ENCODE assay signal across 8 cellular contexts in genomic region chr2:112582314-112582746, GRCh38. TPM values are rescaled to one million over a fixed set of nuclear protein-coding genes. Genes with fewer than 3 reads are reported as not detected.
DNase-seq lines count a peak whose midpoint lies in the region; FAIRE-seq and TF ChIP-seq lines count a peak whose summit lies in the region.

No MANE protein-coding gene starts in this region.

- intact Hi-C loops in activated CD4-positive, alpha-beta memory T cell treated with anti-CD3 and anti-CD28 coated beads for 36 hours (cut with micrococcal nuclease) = loop anchor here (1.0 to 5.0 kb wide), 4 partner anchors 65 to 527 kb away; partner anchors contain the start of genes SLC20A1, TMEM87B and ZC3H6

- H3K36me3 ChIP-seq in BE2C = no peaks in the 10 kb centered on the region
- peaks cover 3% of the 10 kb centered on the region for H3K36me3 ChIP-seq in fibroblast of lung (ENCODE audit: control insufficient read depth, insufficient read depth, low read length)

- H3K9me3 ChIP-seq in BE2C = no peaks in the 10 kb centered on the region
- H3K9me3 ChIP-seq in fibroblast of lung (ENCODE audit: control insufficient read depth, insufficient read depth, low read depth, low read length) = no peaks in the 10 kb centered on the region

- no peak overlapping the region for H2AFZ ChIP-seq in fibroblast of lung (ENCODE audit: low read length)

- no peak overlapping the region for H3K27ac Mint-ChIP-seq in activated CD4-positive, alpha-beta memory T cell treated with anti-CD3 and anti-CD28 coated beads for 36 hours

- H3K4me3 ChIP-seq in BE2C (ENCODE audit: low read depth, low read length) = no peak overlapping the region
- no peak overlapping the region for H3K4me3 ChIP-seq in fibroblast of lung (replicated peaks in 1 of 4; ENCODE audit: control extremely low read depth in 1 of 4, insufficient read depth in 1 of 4, low read depth in 3 of 4, low read length in 4 of 4)

- no peak overlapping the region for H3K4me2 ChIP-seq in fibroblast of lung (ENCODE audit: extremely low read depth, insufficient read depth, low read length)

- H3K4me1 ChIP-seq in BE2C (no peaks in the 10 kb centered on the region), fibroblast of lung (ENCODE audit: control insufficient read depth, extremely low read depth, insufficient read depth, low read length) (peaks cover 12% of the 10 kb centered on the region)

- H3K9me3 Mint-ChIP-seq in activated CD4-positive, alpha-beta memory T cell treated with anti-CD3 and anti-CD28 coated beads for 36 hours = no peaks in the 10 kb centered on the region

- POLR2A ChIA-PET in activated CD4-positive, alpha-beta memory T cell treated with anti-CD3 and anti-CD28 coated beads for 36 hours (lab: Charles Lee) = no interaction called here

- no peak overlapping the region for H3K27ac ChIP-seq in fibroblast of lung (ENCODE audit: insufficient read depth, low read length)

- H3K9ac ChIP-seq in fibroblast of lung (ENCODE audit: insufficient read depth, low read length) = no peak overlapping the region

- no peaks in the 10 kb centered on the region for H3K79me2 ChIP-seq in fibroblast of lung (ENCODE audit: control insufficient read depth, insufficient read depth, low read length)

- H3K27me3 ChIP-seq in BE2C = no peaks in the 10 kb centered on the region
- no peaks in the 10 kb centered on the region for H3K27me3 ChIP-seq in fibroblast of lung (ENCODE audit: control insufficient read depth, insufficient read depth, low read length)

- CTCF ChIA-PET in activated CD4-positive, alpha-beta memory T cell treated with anti-CD3 and anti-CD28 coated beads for 36 hours (lab: Charles Lee) = interaction anchor here (1.5 kb wide), 1 partner anchor 99 kb away, joined by 5 read pairs; no protein-coding TSS in a partner anchor

- FAIRE-seq in frontal cortex (lab: Jason Lieb, UNC) = no peak

- DNase-seq in BE2C = peak; percentile 18
- peak; percentile 73 for DNase-seq in H4 (ENCODE audit: low spot score)
- peak; percentile 49 for DNase-seq in NCI-H446 treated with DMSO at 0.1 percent for 48 hours (lab: John Stamatoyannopoulos, UW)
- DNase-seq in activated CD4-positive, alpha-beta memory T cell treated with anti-CD3 and anti-CD28 coated beads for 36 hours = peak; percentile 48
- peak; percentile 51 to 78 for DNase-seq in fibroblast of lung (ENCODE audit: low read depth in 2 of 2)
- peak; percentile 72 for DNase-seq in pons (ENCODE audit: low spot score)
- no peak for DNase-seq in frontal cortex (ENCODE audit: low spot score in 2 of 2)
- DNase-seq in UCSD-AML1 (lab: John Stamatoyannopoulos, UW; ENCODE audit: unreplicated experiment) = no peak

- peaks cover 30% of the 10 kb centered on the region for H3K4me1 Mint-ChIP-seq in activated CD4-positive, alpha-beta memory T cell treated with anti-CD3 and anti-CD28 coated beads for 36 hours (ENCODE audit: low read depth)

- TF ChIP-seq CTCF in BE2C (IDR thresholded peaks at IDR 0.05; ENCODE audit: low read depth, low read length) (peak; percentile 34), fibroblast of lung (conservative IDR thresholded peaks at IDR 0.05 in 1 of 2, IDR thresholded peaks at IDR 0.05 in 1 of 2; ENCODE audit: low read depth in 1 of 2, low read length in 2 of 2) (peak; percentile 30 to 47)

- H4K20me1 ChIP-seq in fibroblast of lung (ENCODE audit: control insufficient read depth, extremely low read depth, insufficient read depth, low read length) = no peaks in the 10 kb centered on the region

- H3K27me3 Mint-ChIP-seq in activated CD4-positive, alpha-beta memory T cell treated with anti-CD3 and anti-CD28 coated beads for 36 hours = no peaks in the 10 kb centered on the region

- peaks cover 11% of the 10 kb centered on the region for H3K36me3 Mint-ChIP-seq in activated CD4-positive, alpha-beta memory T cell treated with anti-CD3 and anti-CD28 coated beads for 36 hours

- H3K4me3 Mint-ChIP-seq in activated CD4-positive, alpha-beta memory T cell treated with anti-CD3 and anti-CD28 coated beads for 36 hours = no peak overlapping the region

RNA-seq across cellular contexts. Expression of gene CHCHD5, which starts 2.1 kb away (rescaled TPM):
- 59.8 TPM for polyA plus RNA-seq in BE2C (2012; ENCODE audit: insufficient read depth, insufficient read length, low read depth)
- 23.6 and 38.6 TPM in 2 replicates for total RNA-seq in H4 (2014; rRNA removed; shearing (Covaris generic))
- 10 to 100 TPM; 39.3 to 41.4 TPM for total RNA-seq in activated CD4-positive, alpha-beta memory T cell treated with anti-CD3 and anti-CD28 coated beads for 36 hours
- total RNA-seq in fibroblast of lung (11.0 and 17.0 TPM in 2 replicates), frontal cortex (3.3 TPM)
- 10.5 and 18.0 TPM in 2 replicates for polyA plus RNA-seq in fibroblast of lung
- 52.6 and 77.5 TPM in 2 replicates for polyA plus RNA-seq in fibroblast of lung (2012)
- 9.9 and 22.2 TPM in 2 replicates for polyA minus RNA-seq in fibroblast of lung (ENCODE audit: low replicate concordance)

RNA-seq across cellular contexts. Expression of gene POLR1B, which starts 40.1 kb away (rescaled TPM):
- polyA plus RNA-seq in BE2C (2012; ENCODE audit: insufficient read depth, insufficient read length, low read depth) = 26.9 TPM
- 29.3 and 31.6 TPM in 2 replicates for total RNA-seq in H4 (2014; rRNA removed; shearing (Covaris generic))
- 10 to 100 TPM; 50.7 to 55.3 TPM for total RNA-seq in activated CD4-positive, alpha-beta memory T cell treated with anti-CD3 and anti-CD28 coated beads for 36 hours
- total RNA-seq in fibroblast of lung = 13.4 and 15.5 TPM in 2 replicates
- 12.2 and 12.5 TPM in 2 replicates for polyA plus RNA-seq in fibroblast of lung
- 8.5 and 9.5 TPM in 2 replicates for polyA plus RNA-seq in fibroblast of lung (2012)
- polyA minus RNA-seq in fibroblast of lung (ENCODE audit: low replicate concordance) = 21.8 and 44.2 TPM in 2 replicates
- 33.0 TPM for total RNA-seq in frontal cortex

Comparison
In these comparisons a context has a peak if more than half of its experiments do, and no peak if none do; other contexts are left out.
1. DNase-seq: peak in BE2C (single experiment), H4 (single experiment), NCI-H446 treated with DMSO at 0.1 percent for 48 hours (single experiment), activated CD4-positive, alpha-beta memory T cell treated with anti-CD3 and anti-CD28 coated beads for 36 hours (single experiment), fibroblast of lung (2 of 2) and pons (single experiment); none in frontal cortex (0 of 2) and UCSD-AML1 (single experiment).